ENCODE assay signal across 8 cellular contexts in genomic region chr3:117355566-117355965, GRCh38.
DNase-seq lines count a peak whose midpoint lies in the region; ATAC-seq and TF ChIP-seq lines count a peak whose summit lies in the region.

No MANE protein-coding gene starts in this region.

- H2AFZ ChIP-seq in PC-3 (ENCODE audit: low read length): no peak overlapping the region

- H3K36me3 ChIP-seq in tibial artery (no peaks in the 10 kb centered on the region), PC-3 (ENCODE audit: low read depth, low read length) (no peaks in the 10 kb centered on the region)

- no peaks in the 10 kb centered on the region for H3K9me2 ChIP-seq in PC-3 (replicated peaks; ENCODE audit: low read length)

- ATAC-seq in HG02678 (IDR thresholded peaks at IDR 0.05; ENCODE audit: unreplicated experiment): peak; percentile 57
- ATAC-seq in PC-3: no peak
- no peak for ATAC-seq in stimulated activated naive CD8-positive, alpha-beta T cell treated with anti-CD3 and anti-CD28 coated beads, Interleukin-15, Interleukin-2, amounts not matched to agents 100 U/mL and 50 U/mL, for 24 hours
- ATAC-seq in GM18520 (IDR thresholded peaks at IDR 0.05; ENCODE audit: unreplicated experiment): no peak

- H3F3A ChIP-seq in PC-3 (ENCODE audit: low read length, unreplicated experiment): no peaks in the 10 kb centered on the region

- TF ChIP-seq CTCF in tibial artery (IDR thresholded peaks at IDR 0.05) (peak; percentile 8 to 25), PC-3 (conservative IDR thresholded peaks at IDR 0.05; ENCODE audit: low read depth, low read length) (no peak; the same call in 1 of the 2 replicates)

- H3K27ac ChIP-seq in tibial artery (no peak overlapping the region), PC-3 (ENCODE audit: low read length) (no peak overlapping the region)

- POLR2A ChIA-PET in PC-3 (lab: Charles Lee; ENCODE audit: unreplicated experiment): no interaction called here

- no peaks in the 10 kb centered on the region for H3K9me3 ChIP-seq in tibial artery
- peaks cover 1% of the 10 kb centered on the region for H3K9me3 ChIP-seq in PC-3 (ENCODE audit: low read length)

- intact Hi-C loops in tibial artery (cut with DNase I; ENCODE audit: low total_unique reads) (no loop called here), PC-3 (cut with micrococcal nuclease) (no loop called here)

- H3K4me1 ChIP-seq in tibial artery: no peaks in the 10 kb centered on the region
- H3K4me1 ChIP-seq in PC-3 (ENCODE audit: insufficient read depth, low read length): no peaks in the 10 kb centered on the region

- H3K4me2 ChIP-seq in PC-3 (ENCODE audit: low read length): no peak overlapping the region

- CTCF ChIA-PET in PC-3 (lab: Charles Lee): no interaction called here

- no peaks in the 10 kb centered on the region for H4K20me1 ChIP-seq in PC-3 (ENCODE audit: low read length)

- DNase-seq in ELR (ENCODE audit: low read depth): peak; percentile 0
- DNase-seq in NCI-H69 (lab: John Stamatoyannopoulos, UW): peak; percentile 74
- peak; percentile 12 for DNase-seq in fibroblast of the conjunctiva (ENCODE audit: low read depth)
- DNase-seq in tibial artery: no peak
- DNase-seq in PC-3: no peak
- DNase-seq in stimulated activated naive CD8-positive, alpha-beta T cell treated with anti-CD3 and anti-CD28 coated beads, Interleukin-15, Interleukin-2, amounts not matched to agents 100 U/mL and 50 U/mL, for 24 hours: no peak

- H3K27me3 ChIP-seq in tibial artery (no peaks in the 10 kb centered on the region), PC-3 (ENCODE audit: low read length) (no peaks in the 10 kb centered on the region)

- H3K79me2 ChIP-seq in PC-3 (ENCODE audit: low read length): no peaks in the 10 kb centered on the region

- BruUV-seq in PC-3 (replicated peaks; lab: Mats Ljungman, UMichigan): no TSS peak

- H3K4me3 ChIP-seq in tibial artery (no peak overlapping the region), PC-3 (ENCODE audit: low read length) (no peak overlapping the region)

- no peak overlapping the region for H3K9ac ChIP-seq in PC-3 (ENCODE audit: low read length)

Comparison
In these comparisons a context has a peak if more than half of its experiments do, and no peak if none do; other contexts are left out.
1. DNase-seq: peak in ELR (single experiment), NCI-H69 (single experiment) and fibroblast of the conjunctiva (single experiment); none in tibial artery (0 of 2), PC-3 (single experiment) and stimulated activated naive CD8-positive, alpha-beta T cell treated with anti-CD3 and anti-CD28 coated beads, Interleukin-15, Interleukin-2, amounts not matched to agents 100 U/mL and 50 U/mL, for 24 hours (single experiment).